ENCODE assay signal across 17 cellular contexts in genomic region chr17:67165201-67165600, GRCh38.
DNase-seq lines count a peak whose midpoint lies in the region; ATAC-seq and TF ChIP-seq lines count a peak whose summit lies in the region.
"Had no signal": no experiment of that assay in that cellular context is flagged by ENCODE, and none has a peak within 500 bp of the region (broad histone marks: within the 10 kb centered on the region; RNA-seq: fewer than 3 reads in every experiment).

No MANE protein-coding gene starts in this region.

- H3K36me3 ChIP-seq in lower lobe of right lung (peaks cover 62% of the 10 kb centered on the region), aorta (ENCODE audit: control insufficient read depth in 1 of 2, insufficient read depth in 2 of 2, low read length in 1 of 2) (peaks cover 2 to 6% of the 10 kb centered on the region in 2 donors)

- no peaks in the 10 kb centered on the region for H3K9me3 Mint-ChIP-seq in natural killer cell
- no peaks in the 10 kb centered on the region for H3K9me3 Mint-ChIP-seq in natural killer cell treated with Interleukin-12 subunit alpha and Interleukin-12 subunit beta and Interleukin-15 and Interleukin-18, amount 100 ng/mL, for 72 hours
- H3K9me3 Mint-ChIP-seq: CD4-positive, alpha-beta T cell; IgD-negative memory B cell; stimulated activated naive CD8-positive, alpha-beta T cell treated with anti-CD3 and anti-CD28 coated beads, Interleukin-15, Interleukin-2, amounts not matched to agents 100 ng/mL and 50 ng/mL, for 24 hours had no signal

- no peaks in the 10 kb centered on the region for H3K27me3 Mint-ChIP-seq in natural killer cell (ENCODE audit: low read depth in 2 of 2)
- H3K27me3 Mint-ChIP-seq in natural killer cell treated with Interleukin-12 subunit alpha and Interleukin-12 subunit beta and Interleukin-15 and Interleukin-18, amount 100 ng/mL, for 72 hours: no peaks in the 10 kb centered on the region
- H3K27me3 Mint-ChIP-seq: CD4-positive, alpha-beta T cell; IgD-negative memory B cell; stimulated activated naive CD8-positive, alpha-beta T cell treated with anti-CD3 and anti-CD28 coated beads, Interleukin-15, Interleukin-2, amounts not matched to agents 100 ng/mL and 50 ng/mL, for 24 hours had no signal

- H3K9me3 ChIP-seq in lower lobe of right lung (no peaks in the 10 kb centered on the region), aorta (ENCODE audit: control insufficient read depth, low read length) (no peaks in the 10 kb centered on the region)
- H3K9me3 ChIP-seq: colonic mucosa, vagina had no signal

- H3K27ac Mint-ChIP-seq in natural killer cell: peak overlapping the region; percentile 13 to 59
- H3K27ac Mint-ChIP-seq in natural killer cell treated with Interleukin-12 subunit alpha and Interleukin-12 subunit beta and Interleukin-15 and Interleukin-18, amount 100 ng/mL, for 72 hours: no peak overlapping the region
- H3K27ac Mint-ChIP-seq: IgD-negative memory B cell; stimulated activated naive CD8-positive, alpha-beta T cell treated with anti-CD3 and anti-CD28 coated beads, Interleukin-15, Interleukin-2, amounts not matched to agents 100 ng/mL and 50 ng/mL, for 24 hours had no signal

- TF ChIP-seq CTCF in natural killer cell (IDR thresholded peaks at IDR 0.05) (no peak), fibroblast of the aortic adventitia (IDR thresholded peaks at IDR 0.05; ENCODE audit: insufficient read depth, low read length) (no peak), lower lobe of right lung (IDR thresholded peaks at IDR 0.05) (peak; percentile 9)

- DNase-seq in natural killer cell (no peak), fibroblast of the aortic adventitia (ENCODE audit: low read depth) (peak; percentile 4), lower lobe of right lung (peak; percentile 65), aorta (peak in 1 of 2 donors; percentile 76), ACHN (no peak), occipital lobe (lab: John Stamatoyannopoulos, UW) (no peak)
- DNase-seq in natural killer cell treated with Interleukin-12 subunit alpha and Interleukin-12 subunit beta and Interleukin-15 and Interleukin-18, amount 100 ng/mL, for 72 hours (ENCODE audit: low spot score): no peak
- DNase-seq: activated CD4-positive, CD25-positive, alpha-beta regulatory T cell treated with anti-CD3 and anti-CD28 coated beads, Interleukin-2, amount 50 U/mL, for 72 hours; CD4-positive, alpha-beta T cell; colonic mucosa; NCI-H1105 treated with DMSO at 0.1 percent for 48 hours; NCI-H2171 treated with DMSO at 0.1 percent for 48 hours had no signal

- H3K27me3 ChIP-seq in lower lobe of right lung (ENCODE audit: low read depth) (no peaks in the 10 kb centered on the region), aorta (ENCODE audit: control insufficient read depth in 1 of 2, insufficient read depth in 2 of 2, low read length in 1 of 2) (no peaks in the 10 kb centered on the region)
- H3K27me3 ChIP-seq: colonic mucosa, vagina had no signal

- peaks cover 19% of the 10 kb centered on the region for H3K36me3 Mint-ChIP-seq in natural killer cell
- peaks cover 18% of the 10 kb centered on the region for H3K36me3 Mint-ChIP-seq in natural killer cell treated with Interleukin-12 subunit alpha and Interleukin-12 subunit beta and Interleukin-15 and Interleukin-18, amount 100 ng/mL, for 72 hours

- no peak overlapping the region for H3K4me3 ChIP-seq in fibroblast of the aortic adventitia (ENCODE audit: low read depth, low read length)
- H3K4me3 ChIP-seq in lower lobe of right lung: no peak overlapping the region
- no peak overlapping the region for H3K4me3 ChIP-seq in aorta (ENCODE audit: low read length in 2 of 2)
- H3K4me3 ChIP-seq: colonic mucosa, vagina had no signal

- H3K4me1 ChIP-seq in lower lobe of right lung: peaks cover 12% of the 10 kb centered on the region
- peaks cover 0 to 1% of the 10 kb centered on the region in 2 donors for H3K4me1 ChIP-seq in aorta (ENCODE audit: control insufficient read depth in 1 of 2, insufficient read depth in 2 of 2, low read length in 2 of 2)
- H3K4me1 ChIP-seq: colonic mucosa, vagina had no signal

- peak in 1 of 3 donors; percentile 17 for ATAC-seq in natural killer cell
- no peak for ATAC-seq in natural killer cell treated with Interleukin-12 subunit alpha and Interleukin-12 subunit beta and Interleukin-15 and Interleukin-18, amount 100 ng/mL, for 72 hours
- ATAC-seq in lower lobe of right lung: peak; percentile 80 to 90
- ATAC-seq in aorta (ENCODE audit: low FRiP score): peak; percentile 19
- ATAC-seq in GM21390 (IDR thresholded peaks at IDR 0.05; ENCODE audit: unreplicated experiment): no peak

- in situ Hi-C loops in ACHN (cut with HindIII; ENCODE audit: low pct_ligation_motif_present, low pct_unique_long_range_greater_than_20kb, low sequenced_read_pairs): no loop called here

- intact Hi-C loops in natural killer cell (cut with micrococcal nuclease) (no loop called here), lower lobe of right lung (cut with DNase I) (no loop called here), aorta (cut with DNase I) (no loop called here)

- WGBS in aorta, 2 donors: 39 to 53% methylated on average over 6 of the region's 6 CpGs

- no peak overlapping the region for H3K4me3 Mint-ChIP-seq in natural killer cell
- H3K4me3 Mint-ChIP-seq in natural killer cell treated with Interleukin-12 subunit alpha and Interleukin-12 subunit beta and Interleukin-15 and Interleukin-18, amount 100 ng/mL, for 72 hours: no peak overlapping the region
- H3K4me3 Mint-ChIP-seq: CD4-positive, alpha-beta T cell; IgD-negative memory B cell; stimulated activated naive CD8-positive, alpha-beta T cell treated with anti-CD3 and anti-CD28 coated beads, Interleukin-15, Interleukin-2, amounts not matched to agents 100 ng/mL and 50 ng/mL, for 24 hours had no signal

- H3K4me1 Mint-ChIP-seq in natural killer cell: peaks cover 11 to 30% of the 10 kb centered on the region in 2 donors
- peaks cover 9% of the 10 kb centered on the region in 2 donors for H3K4me1 Mint-ChIP-seq in natural killer cell treated with Interleukin-12 subunit alpha and Interleukin-12 subunit beta and Interleukin-15 and Interleukin-18, amount 100 ng/mL, for 72 hours (ENCODE audit: low read depth in 2 of 2)
- H3K4me1 Mint-ChIP-seq: IgD-negative memory B cell had no signal

- H3K27ac ChIP-seq in lower lobe of right lung: peak overlapping the region; percentile 7
- H3K27ac ChIP-seq in aorta (ENCODE audit: low read depth in 1 of 2, low read length in 2 of 2): no peak overlapping the region
- H3K27ac ChIP-seq: colonic mucosa, RWPE1, vagina had no signal

Comparison
In these comparisons a context has a peak if more than half of its experiments do, and no peak if none do; other contexts are left out.
1. H3K27ac Mint-ChIP-seq: peak in natural killer cell (2 of 2); none in natural killer cell treated with Interleukin-12 subunit alpha and Interleukin-12 subunit beta and Interleukin-15 and Interleukin-18, amount 100 ng/mL, for 72 hours (0 of 2).
2. ATAC-seq: peak in lower lobe of right lung (2 of 2) and aorta (single experiment); none in natural killer cell treated with Interleukin-12 subunit alpha and Interleukin-12 subunit beta and Interleukin-15 and Interleukin-18, amount 100 ng/mL, for 72 hours (0 of 2) and GM21390 (single experiment).
3. DNase-seq: peak in fibroblast of the aortic adventitia (single experiment) and lower lobe of right lung (single experiment); none in natural killer cell (single experiment), natural killer cell treated with Interleukin-12 subunit alpha and Interleukin-12 subunit beta and Interleukin-15 and Interleukin-18, amount 100 ng/mL, for 72 hours (single experiment), ACHN (single experiment) and occipital lobe (single experiment).